In the genomic region with DNA sequence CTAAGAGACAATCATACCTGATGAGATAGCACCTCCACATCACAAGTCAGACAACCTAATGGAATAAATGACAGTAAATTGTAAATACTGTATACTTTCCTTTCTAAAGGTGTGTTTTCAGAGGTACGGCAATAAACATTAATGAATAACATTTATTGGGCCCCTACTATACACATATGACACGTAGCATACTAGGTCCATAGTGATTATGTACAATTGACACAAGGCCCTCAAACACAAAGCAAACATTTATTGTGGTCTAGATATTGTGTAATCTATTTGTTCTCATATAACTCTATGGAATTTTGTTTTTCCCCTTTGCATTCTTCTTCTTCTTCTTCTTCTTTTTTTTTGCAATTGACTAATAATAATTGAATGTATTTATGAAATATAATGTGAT, we compare ENCODE assay signal across 28 cellular contexts.
DNase-seq lines count a peak whose midpoint lies in the region; ATAC-seq, FAIRE-seq and TF ChIP-seq lines count a peak whose summit lies in the region.
"Had no signal": no experiment of that assay in that cellular context is flagged by ENCODE, and none has a peak within 500 bp of the region (broad histone marks: within the 10 kb centered on the region; RNA-seq: fewer than 3 reads in every experiment).

No MANE protein-coding gene starts in this region.

- CTCF ChIA-PET in activated naive CD4-positive, alpha-beta T cell treated with anti-CD3 and anti-CD28 coated beads, Interleukin-2, amount 10 ng/mL, durations not matched to agents 7 days and 5 days (lab: Charles Lee), result interaction anchor here (0.7 kb wide), 1 partner anchor 11 kb away, joined by 3 read pairs; no protein-coding TSS in a partner anchor

- H3K4me1 Mint-ChIP-seq in GM23338 (peaks cover 67% of the 10 kb centered on the region), osteocyte (ENCODE audit: unreplicated experiment) (peaks cover 11% of the 10 kb centered on the region)
- H3K4me1 Mint-ChIP-seq in naive thymus-derived CD8-positive, alpha-beta T cell, result peaks cover 54 to 82% (median 73%) of the 10 kb centered on the region in 4 donors
- peaks cover 22% of the 10 kb centered on the region for H3K4me1 Mint-ChIP-seq in activated naive CD4-positive, alpha-beta T cell treated with anti-CD3 and anti-CD28 coated beads, Interleukin-2, amount 10 ng/mL, durations not matched to agents 7 days and 5 days

- 0 out of 2 replicates have a peak, but pooled peaks cover 7% of the 10 kb centered on the region for H3K79me2 ChIP-seq in GM23338 (replicated peaks; ENCODE audit: insufficient read depth)

- DNase-seq in GM23338 (ENCODE audit: low spot score) (no peak), NCI-H748 treated with DMSO at 0.1 percent for 48 hours (lab: John Stamatoyannopoulos, UW) (peak; percentile 70), bronchial epithelial cell (ENCODE audit: low read depth) (peak; percentile 23), osteocyte (ENCODE audit: extremely low spot score, unreplicated experiment) (no peak)
- no peak for DNase-seq in naive thymus-derived CD8-positive, alpha-beta T cell
- DNase-seq in activated naive CD4-positive, alpha-beta T cell treated with anti-CD3 and anti-CD28 coated beads, Interleukin-2, amount 10 ng/mL, durations not matched to agents 7 days and 5 days, result no peak
- DNase-seq in stimulated activated CD4-positive, alpha-beta T cell treated with anti-CD3 and anti-CD28 coated beads, Interleukin-15, amount 100 ng/mL, for 24 hours, result no peak
- DNase-seq: activated CD4-positive, alpha-beta T cell treated with anti-CD3 and anti-CD28 coated beads, Interleukin-2, amount 50 U/mL, for 1 hour; DMS 273 treated with DMSO at 0.1 percent for 48 hours; foreskin melanocyte; HFFc6; KBM-7; mesendoderm; MM.1S; NCI-H2171 treated with DMSO at 0.1 percent for 48 hours; NCI-H526 treated with DMSO at 0.1 percent for 48 hours; posterior cingulate gyrus; sigmoid colon; SK-N-SH; stimulated activated naive CD8-positive, alpha-beta T cell treated with anti-CD3 and anti-CD28 coated beads, Interleukin-15, amount 100 ng/mL, for 72 hours; tibial artery; WERI-Rb-1 had no signal

- H3K27ac Mint-ChIP-seq in GM23338 (peak overlapping the region; percentile 39; the same call in 1 of the 2 replicates), osteocyte (ENCODE audit: unreplicated experiment) (no peak overlapping the region)
- H3K27ac Mint-ChIP-seq in naive thymus-derived CD8-positive, alpha-beta T cell, result peak overlapping the region in 8 of 10 donors; percentile 15 to 87 (median 55)
- no peak overlapping the region for H3K27ac Mint-ChIP-seq in activated naive CD4-positive, alpha-beta T cell treated with anti-CD3 and anti-CD28 coated beads, Interleukin-2, amount 10 ng/mL, durations not matched to agents 7 days and 5 days
- H3K27ac Mint-ChIP-seq: activated T-helper 2 cell treated with anti-CD3 and anti-CD28 coated beads, Interferon-gamma antibody, Interleukin-2, Interleukin-4, amounts not matched to agents 10 μg/mL and 5 μg/mL and 100 μg/mL, durations not matched to agents 14 hours and 24 hours and 36 hours; HFFc6; natural killer cell treated with Interleukin-12 subunit alpha and Interleukin-12 subunit beta and Interleukin-15 and Interleukin-18, amount 100 ng/mL, for 72 hours had no signal

- H3K4me3 ChIP-seq in GM23338, result no peak overlapping the region
- H3K4me3 ChIP-seq in bronchial epithelial cell (ENCODE audit: low read depth, low read length), result no peak overlapping the region
- H3K4me3 ChIP-seq: esophagus muscularis mucosa, sigmoid colon, tibial artery had no signal

- no peak for ATAC-seq in GM23338
- peak in 1 of 2 donors; percentile 20 for ATAC-seq in naive thymus-derived CD8-positive, alpha-beta T cell
- ATAC-seq: natural killer cell treated with Interleukin-12 subunit alpha and Interleukin-12 subunit beta and Interleukin-15 and Interleukin-18, amount 100 ng/mL, for 72 hours; stimulated activated naive CD8-positive, alpha-beta T cell treated with anti-CD3 and anti-CD28 coated beads, Interleukin-15, amount 100 ng/mL, for 72 hours had no signal

- no peak for TF ChIP-seq CTCF in GM23338 (conservative IDR thresholded peaks at IDR 0.05; ENCODE audit: low read depth in 2 of 2)
- no peak for TF ChIP-seq CTCF in bronchial epithelial cell (IDR thresholded peaks at IDR 0.05; ENCODE audit: insufficient read depth, low read length, severe bottlenecking)
- no peak for TF ChIP-seq CTCF in osteocyte (IDR thresholded peaks at IDR 0.05)

- FAIRE-seq in bronchial epithelial cell (lab: Jason Lieb, UNC), result no peak
- FAIRE-seq: G401.6 had no signal

- H3K36me3 Mint-ChIP-seq in GM23338 (ENCODE audit: low read depth) (peaks cover 3% of the 10 kb centered on the region; the same call in 1 of the 3 replicates), osteocyte (ENCODE audit: unreplicated experiment) (peaks cover 7% of the 10 kb centered on the region)
- H3K36me3 Mint-ChIP-seq in naive thymus-derived CD8-positive, alpha-beta T cell, result peaks cover 0 to 69% (median 20%) of the 10 kb centered on the region in 3 donors
- H3K36me3 Mint-ChIP-seq in activated naive CD4-positive, alpha-beta T cell treated with anti-CD3 and anti-CD28 coated beads, Interleukin-2, amount 10 ng/mL, durations not matched to agents 7 days and 5 days, result peaks cover 2% of the 10 kb centered on the region
- H3K36me3 Mint-ChIP-seq: brain; natural killer cell treated with Interleukin-12 subunit alpha and Interleukin-12 subunit beta and Interleukin-15 and Interleukin-18, amount 100 ng/mL, for 72 hours had no signal

- H2AFZ ChIP-seq in GM23338, result no peak overlapping the region

- H3K4me2 ChIP-seq in GM23338, result 0 out of 2 replicates have a peak overlapping the region, but pooled peaks have one; percentile 30
- H3K4me2 ChIP-seq: SK-N-SH had no signal

- H3K36me3 ChIP-seq in GM23338 (ENCODE audit: insufficient read depth) (0 out of 2 replicates have a peak, but pooled peaks cover 4% of the 10 kb centered on the region), bronchial epithelial cell (ENCODE audit: control insufficient read depth, insufficient read depth, low read length) (no peaks in the 10 kb centered on the region)
- H3K36me3 ChIP-seq: esophagus muscularis mucosa, sigmoid colon, tibial artery, WERI-Rb-1 had no signal

- peaks cover 3% of the 10 kb centered on the region for H3K27me3 Mint-ChIP-seq in GM23338 (ENCODE audit: insufficient read depth, low read depth, poor library complexity)
- H3K27me3 Mint-ChIP-seq in naive thymus-derived CD8-positive, alpha-beta T cell, result no peaks in the 10 kb centered on the region
- no peaks in the 10 kb centered on the region for H3K27me3 Mint-ChIP-seq in activated naive CD4-positive, alpha-beta T cell treated with anti-CD3 and anti-CD28 coated beads, Interleukin-2, amount 10 ng/mL, durations not matched to agents 7 days and 5 days
- H3K27me3 Mint-ChIP-seq in osteocyte (ENCODE audit: unreplicated experiment), result no peaks in the 10 kb centered on the region
- H3K27me3 Mint-ChIP-seq: brain; natural killer cell treated with Interleukin-12 subunit alpha and Interleukin-12 subunit beta and Interleukin-15 and Interleukin-18, amount 100 ng/mL, for 72 hours; stimulated activated naive CD8-positive, alpha-beta T cell treated with anti-CD3 and anti-CD28 coated beads, Interleukin-15, amount 100 ng/mL, for 72 hours had no signal

- POLR2A ChIA-PET in naive thymus-derived CD8-positive, alpha-beta T cell (lab: Charles Lee), result interaction anchor here (0.7 to 1.3 kb wide), 4 partner anchors 8 to 90 kb away, joined by 3 to 4 read pairs (median 4); no protein-coding TSS in a partner anchor

- H3K27ac ChIP-seq in GM23338 (ENCODE audit: low read depth), result 0 out of 2 replicates have a peak overlapping the region, but pooled peaks have one; percentile 61
- H3K27ac ChIP-seq: C4-2B, esophagus muscularis mucosa, sigmoid colon, tibial artery, WERI-Rb-1 had no signal

- no peaks in the 10 kb centered on the region for H3K9me2 ChIP-seq in GM23338 (ENCODE audit: insufficient read depth)
- H3K9me2 ChIP-seq: SK-N-SH had no signal

- no peaks in the 10 kb centered on the region for H3K27me3 ChIP-seq in GM23338 (ENCODE audit: insufficient read depth)
- H3K27me3 ChIP-seq in bronchial epithelial cell (ENCODE audit: control insufficient read depth, insufficient read depth, low read length), result no peaks in the 10 kb centered on the region
- H3K27me3 ChIP-seq: esophagus muscularis mucosa, sigmoid colon, tibial artery had no signal

- peaks cover 56% of the 10 kb centered on the region for H3K4me1 ChIP-seq in GM23338 (ENCODE audit: insufficient read depth)

- H3K9me3 Mint-ChIP-seq in GM23338 (no peaks in the 10 kb centered on the region), osteocyte (ENCODE audit: unreplicated experiment) (no peaks in the 10 kb centered on the region)
- H3K9me3 Mint-ChIP-seq in naive thymus-derived CD8-positive, alpha-beta T cell, result no peaks in the 10 kb centered on the region
- H3K9me3 Mint-ChIP-seq in activated naive CD4-positive, alpha-beta T cell treated with anti-CD3 and anti-CD28 coated beads, Interleukin-2, amount 10 ng/mL, durations not matched to agents 7 days and 5 days, result no peaks in the 10 kb centered on the region
- H3K9me3 Mint-ChIP-seq: activated T-helper 2 cell treated with anti-CD3 and anti-CD28 coated beads, Interferon-gamma antibody, Interleukin-2, Interleukin-4, amounts not matched to agents 10 μg/mL and 5 μg/mL and 100 μg/mL, durations not matched to agents 14 hours and 24 hours and 36 hours; brain; HFFc6; natural killer cell treated with Interleukin-12 subunit alpha and Interleukin-12 subunit beta and Interleukin-15 and Interleukin-18, amount 100 ng/mL, for 72 hours; stimulated activated naive CD8-positive, alpha-beta T cell treated with anti-CD3 and anti-CD28 coated beads, Interleukin-15, amount 100 ng/mL, for 72 hours had no signal

- H3K4me3 Mint-ChIP-seq in GM23338, result no peak overlapping the region
- no peak overlapping the region for H3K4me3 Mint-ChIP-seq in naive thymus-derived CD8-positive, alpha-beta T cell
- no peak overlapping the region for H3K4me3 Mint-ChIP-seq in activated naive CD4-positive, alpha-beta T cell treated with anti-CD3 and anti-CD28 coated beads, Interleukin-2, amount 10 ng/mL, durations not matched to agents 7 days and 5 days
- H3K4me3 Mint-ChIP-seq in osteocyte (ENCODE audit: unreplicated experiment), result no peak overlapping the region
- H3K4me3 Mint-ChIP-seq: brain; HFFc6; natural killer cell treated with Interleukin-12 subunit alpha and Interleukin-12 subunit beta and Interleukin-15 and Interleukin-18, amount 100 ng/mL, for 72 hours had no signal

- no peaks in the 10 kb centered on the region for H4K20me1 ChIP-seq in GM23338 (replicated peaks; ENCODE audit: insufficient read depth)

- 0 out of 2 replicates have a peak, but pooled peaks cover 4% of the 10 kb centered on the region for H3F3A ChIP-seq in GM23338 (replicated peaks; ENCODE audit: low read depth)

TF ChIP-seq in GM23338, 12 proteins besides CTCF, POLR2A, EP300 and RAD21 (continues in another document):
- TF ChIP-seq CREB1 (CRISPR knock-in tag; IDR thresholded peaks at IDR 0.05; ENCODE audit: low read depth) (no peak), EZH2phosphoT487 (IDR thresholded peaks at IDR 0.05; ENCODE audit: unreplicated experiment) (no peak), EZH2 (IDR thresholded peaks at IDR 0.05; ENCODE audit: low read depth, unreplicated experiment) (no peak), STAT1 (IDR thresholded peaks at IDR 0.05; ENCODE audit: unreplicated experiment) (no peak), NANOG (IDR thresholded peaks at IDR 0.05; ENCODE audit: borderline replicate concordance) (no peak)

Comparison
In these comparisons a context has a peak if more than half of its experiments do, and no peak if none do; other contexts are left out.
1. DNase-seq: peak in NCI-H748 treated with DMSO at 0.1 percent for 48 hours (single experiment) and bronchial epithelial cell (single experiment); none in GM23338 (single experiment), naive thymus-derived CD8-positive, alpha-beta T cell (0 of 10), activated naive CD4-positive, alpha-beta T cell treated with anti-CD3 and anti-CD28 coated beads, Interleukin-2, amount 10 ng/mL, durations not matched to agents 7 days and 5 days (single experiment), stimulated activated CD4-positive, alpha-beta T cell treated with anti-CD3 and anti-CD28 coated beads, Interleukin-15, amount 100 ng/mL, for 24 hours (single experiment) and osteocyte (single experiment).
2. H3K27ac Mint-ChIP-seq: peak in GM23338 (single experiment) and naive thymus-derived CD8-positive, alpha-beta T cell (8 of 10); none in activated naive CD4-positive, alpha-beta T cell treated with anti-CD3 and anti-CD28 coated beads, Interleukin-2, amount 10 ng/mL, durations not matched to agents 7 days and 5 days (single experiment) and osteocyte (single experiment).